In genomic region chr1:206568779-206569352, GRCh38 we compare ENCODE assay signal across 20 cellular contexts. TPM values are rescaled to one million over a fixed set of nuclear protein-coding genes. Genes with fewer than 3 reads are reported as not detected.
A peak's percentile ranks its signal among the peaks of the same experiment; 100 is the strongest.
DNase-seq lines count a peak whose midpoint lies in the region; ATAC-seq and TF ChIP-seq lines count a peak whose summit lies in the region.
"Had no signal": no experiment of that assay in that cellular context is flagged by ENCODE, and none has a peak within 500 bp of the region (broad histone marks: within the 10 kb centered on the region; RNA-seq: fewer than 3 reads in every experiment).

No MANE protein-coding gene starts in this region.

- no peak overlapping the region for H3K18ac ChIP-seq in IMR-90 (ENCODE audit: low read depth, low read length)

- peaks cover 5% of the 10 kb centered on the region; the same call in 1 of the 2 replicates for H3K27me3 ChIP-seq in IMR-90 (ENCODE audit: control insufficient read depth, insufficient read depth, low read length)
- H3K27me3 ChIP-seq: heart left ventricle had no signal

- peaks cover 78% of the 10 kb centered on the region for H3K36me3 Mint-ChIP-seq in T-helper 1 cell treated with Interleukin-12 subunit alpha and Interleukin-12 subunit beta and Interleukin-4 antibody, amounts not matched to agents 30 μg/mL and 1 μg/mL, for 36 hours (ENCODE audit: low read depth)
- H3K36me3 Mint-ChIP-seq in activated T-helper 2 cell treated with anti-CD3 and anti-CD28 coated beads, Interferon-gamma antibody, Interleukin-2, Interleukin-4, amounts not matched to agents 10 μg/mL and 5 μg/mL and 100 μg/mL, durations not matched to agents 14 hours and 24 hours and 36 hours (ENCODE audit: low read depth) = peaks cover 93% of the 10 kb centered on the region
- peaks cover 33% of the 10 kb centered on the region for H3K36me3 Mint-ChIP-seq in natural killer cell treated with Interleukin-12 subunit alpha and Interleukin-12 subunit beta and Interleukin-15 and Interleukin-18, amount 100 ng/mL, for 72 hours
- H3K36me3 Mint-ChIP-seq: type B pancreatic cell had no signal

- no CpG with 5 or more reads among the region's 8 CpGs for WGBS in IMR-90 (ENCODE audit: extremely low coverage in 2 of 2, insufficient read length in 1 of 2), 2 experiments

- dilution Hi-C loops in IMR-90 (cut with HindIII; ENCODE audit: low sequenced_read_pairs, unreplicated experiment) = no loop called here

- no peak overlapping the region for H3K14ac ChIP-seq in IMR-90 (replicated peaks; ENCODE audit: low read depth, low read length)

- H2BK20ac ChIP-seq in IMR-90 (ENCODE audit: low read depth, low read length) = no peak overlapping the region

- no peak overlapping the region for H3K4me2 ChIP-seq in IMR-90 (ENCODE audit: low read depth, low read length)

- H3K23ac ChIP-seq in IMR-90 (ENCODE audit: low read depth, low read length) = no peak overlapping the region

- no peak overlapping the region for H4K5ac ChIP-seq in IMR-90 (ENCODE audit: low read depth, low read length)

- no peak overlapping the region for H3K9ac ChIP-seq in IMR-90 (ENCODE audit: low read depth, low read length)

- H3K4ac ChIP-seq in IMR-90 (ENCODE audit: low read depth, low read length) = no peak overlapping the region

- DNase-seq in T-helper 1 cell (no peak), IMR-90 (no peak), occipital lobe (lab: John Stamatoyannopoulos, UW) (no peak), EL (no peak)
- no peak for DNase-seq in activated T-helper 2 cell treated with anti-CD3 and anti-CD28 coated beads, Interferon-gamma antibody, Interleukin-2, Interleukin-4, amounts not matched to agents 10 μg/mL and 5 μg/mL and 100 μg/mL, durations not matched to agents 14 hours and 24 hours and 36 hours (ENCODE audit: low spot score)
- no peak for DNase-seq in natural killer cell treated with Interleukin-12 subunit alpha and Interleukin-12 subunit beta and Interleukin-15 and Interleukin-18, amount 100 ng/mL, for 72 hours (ENCODE audit: low spot score)
- DNase-seq: aorta; DMS79; heart left ventricle; kidney; mesenchymal stem cell; NCI-H1694 treated with DMSO at 0.1 percent for 48 hours; NCI-H446 treated with DMSO at 0.1 percent for 48 hours; stimulated activated naive CD4-positive, alpha-beta T cell; SW 1271 had no signal

- no peak overlapping the region for H2BK5ac ChIP-seq in IMR-90 (ENCODE audit: low read depth, low read length, poor library complexity, severe bottlenecking)

- no peak for TF ChIP-seq CTCF in IMR-90 (conservative IDR thresholded peaks at IDR 0.05; ENCODE audit: low read depth, low read length)

- no peak overlapping the region for H2BK120ac ChIP-seq in IMR-90 (ENCODE audit: low read depth, low read length)

- POLR2A ChIA-PET in IMR-90 (lab: Charles Lee; ENCODE audit: unreplicated experiment) = no interaction called here

- ATAC-seq in IMR-90 (ENCODE audit: low read depth) (no peak), GM21367 (IDR thresholded peaks at IDR 0.05; ENCODE audit: unreplicated experiment) (no peak)
- ATAC-seq in natural killer cell treated with Interleukin-12 subunit alpha and Interleukin-12 subunit beta and Interleukin-15 and Interleukin-18, amount 100 ng/mL, for 72 hours = no peak

- in situ Hi-C loops in IMR-90 (cut with MboI; ENCODE audit: low sequenced_read_pairs) = no loop called here

- no peak for TF ChIP-seq RAD21 in IMR-90 (IDR thresholded peaks at IDR 0.05; ENCODE audit: low read length)

- no peaks in the 10 kb centered on the region for H3K36me3 ChIP-seq in IMR-90 (ENCODE audit: control insufficient read depth, insufficient read depth, low read length)

- H4K8ac ChIP-seq in IMR-90 (ENCODE audit: low read depth in 2 of 2, low read length in 2 of 2) = no peak overlapping the region

- no peaks in the 10 kb centered on the region for H3K4me1 ChIP-seq in IMR-90 (ENCODE audit: control insufficient read depth, insufficient read depth, low read length)

- no peaks in the 10 kb centered on the region for H3K9me1 ChIP-seq in IMR-90 (ENCODE audit: insufficient read depth, low read length)

- no peak overlapping the region for H3K4me3 ChIP-seq in IMR-90 (ENCODE audit: insufficient read depth, low read depth, low read length)

- CTCF ChIA-PET in IMR-90 (lab: Yijun Ruan, JAX) = interaction anchor here (0.7 kb wide), 1 partner anchor 14 kb away, joined by 4 read pairs; no protein-coding TSS in a partner anchor

- no peaks in the 10 kb centered on the region for H3K9me3 Mint-ChIP-seq in T-helper 1 cell treated with Interleukin-12 subunit alpha and Interleukin-12 subunit beta and Interleukin-4 antibody, amounts not matched to agents 30 μg/mL and 1 μg/mL, for 36 hours
- H3K9me3 Mint-ChIP-seq in activated T-helper 2 cell treated with anti-CD3 and anti-CD28 coated beads, Interferon-gamma antibody, Interleukin-2, Interleukin-4, amounts not matched to agents 10 μg/mL and 5 μg/mL and 100 μg/mL, durations not matched to agents 14 hours and 24 hours and 36 hours = no peaks in the 10 kb centered on the region
- H3K9me3 Mint-ChIP-seq in natural killer cell treated with Interleukin-12 subunit alpha and Interleukin-12 subunit beta and Interleukin-15 and Interleukin-18, amount 100 ng/mL, for 72 hours = no peaks in the 10 kb centered on the region
- H3K9me3 Mint-ChIP-seq: neural crest cell, type B pancreatic cell had no signal

- H2AK5ac ChIP-seq in IMR-90 (ENCODE audit: low read depth, low read length) = no peak overlapping the region

- H3K56ac ChIP-seq in IMR-90 (ENCODE audit: extremely low read depth, insufficient read depth, low read length) = no peak overlapping the region

- no peak overlapping the region for H2AFZ ChIP-seq in IMR-90 (replicated peaks; ENCODE audit: low read length, poor library complexity)

- intact Hi-C loops in IMR-90 (cut with micrococcal nuclease) = no loop called here
- intact Hi-C loops in activated T-helper 2 cell treated with anti-CD3 and anti-CD28 coated beads, Interferon-gamma antibody, Interleukin-2, Interleukin-4, amounts not matched to agents 10 μg/mL and 5 μg/mL and 100 μg/mL, durations not matched to agents 14 hours and 24 hours and 36 hours (cut with micrococcal nuclease) = no loop called here

- peak overlapping the region; percentile 48 for H2AK9ac ChIP-seq in IMR-90 (replicated peaks; ENCODE audit: low read depth, low read length, poor library complexity)

- no peak overlapping the region for H4K91ac ChIP-seq in IMR-90 (ENCODE audit: insufficient read depth, low read depth, low read length)

- H3K27ac ChIP-seq in IMR-90 (ENCODE audit: insufficient read depth, low read length) = no peak overlapping the region
- H3K27ac ChIP-seq: 22Rv1, heart left ventricle had no signal

- H3K9me3 ChIP-seq in IMR-90 (ENCODE audit: control insufficient read depth, insufficient read depth, low read length) = no peaks in the 10 kb centered on the region
- H3K9me3 ChIP-seq: heart left ventricle had no signal

- TF ChIP-seq POLR2A in IMR-90 (IDR thresholded peaks at IDR 0.05; ENCODE audit: low read depth, low read length) = no peak

- peaks cover 3% of the 10 kb centered on the region; the same call in 1 of the 2 replicates for H4K20me1 ChIP-seq in IMR-90 (ENCODE audit: insufficient read depth, low read length)

- peak overlapping the region; percentile 42 for H3K4me3 Mint-ChIP-seq in T-helper 1 cell treated with Interleukin-12 subunit alpha and Interleukin-12 subunit beta and Interleukin-4 antibody, amounts not matched to agents 30 μg/mL and 1 μg/mL, for 36 hours
- peak overlapping the region; percentile 4 for H3K4me3 Mint-ChIP-seq in activated T-helper 2 cell treated with anti-CD3 and anti-CD28 coated beads, Interferon-gamma antibody, Interleukin-2, Interleukin-4, amounts not matched to agents 10 μg/mL and 5 μg/mL and 100 μg/mL, durations not matched to agents 14 hours and 24 hours and 36 hours (ENCODE audit: low read depth)
- H3K4me3 Mint-ChIP-seq in natural killer cell treated with Interleukin-12 subunit alpha and Interleukin-12 subunit beta and Interleukin-15 and Interleukin-18, amount 100 ng/mL, for 72 hours = peak overlapping the region; percentile 84
- H3K4me3 Mint-ChIP-seq: neural crest cell, type B pancreatic cell had no signal

- H3K27ac Mint-ChIP-seq in T-helper 1 cell treated with Interleukin-12 subunit alpha and Interleukin-12 subunit beta and Interleukin-4 antibody, amounts not matched to agents 30 μg/mL and 1 μg/mL, for 36 hours = peak overlapping the region; percentile 67
- H3K27ac Mint-ChIP-seq in activated T-helper 2 cell treated with anti-CD3 and anti-CD28 coated beads, Interferon-gamma antibody, Interleukin-2, Interleukin-4, amounts not matched to agents 10 μg/mL and 5 μg/mL and 100 μg/mL, durations not matched to agents 14 hours and 24 hours and 36 hours = peak overlapping the region; percentile 91
- H3K27ac Mint-ChIP-seq in natural killer cell treated with Interleukin-12 subunit alpha and Interleukin-12 subunit beta and Interleukin-15 and Interleukin-18, amount 100 ng/mL, for 72 hours = peak overlapping the region; percentile 99 to 100
- H3K27ac Mint-ChIP-seq: type B pancreatic cell had no signal

- BruUV-seq in IMR-90 (replicated peaks; lab: Mats Ljungman, UMichigan) = no TSS peak

- H2BK15ac ChIP-seq in IMR-90 (ENCODE audit: low read depth, low read length) = no peak overlapping the region

- no peaks in the 10 kb centered on the region for H3K27me3 Mint-ChIP-seq in T-helper 1 cell treated with Interleukin-12 subunit alpha and Interleukin-12 subunit beta and Interleukin-4 antibody, amounts not matched to agents 30 μg/mL and 1 μg/mL, for 36 hours (ENCODE audit: low read depth)
- no peaks in the 10 kb centered on the region for H3K27me3 Mint-ChIP-seq in activated T-helper 2 cell treated with anti-CD3 and anti-CD28 coated beads, Interferon-gamma antibody, Interleukin-2, Interleukin-4, amounts not matched to agents 10 μg/mL and 5 μg/mL and 100 μg/mL, durations not matched to agents 14 hours and 24 hours and 36 hours (ENCODE audit: low read depth)
- H3K27me3 Mint-ChIP-seq in natural killer cell treated with Interleukin-12 subunit alpha and Interleukin-12 subunit beta and Interleukin-15 and Interleukin-18, amount 100 ng/mL, for 72 hours = no peaks in the 10 kb centered on the region

- H3K79me1 ChIP-seq in IMR-90 (ENCODE audit: low read depth in 1 of 2, low read length in 2 of 2) = no peaks in the 10 kb centered on the region

- H3K4me1 Mint-ChIP-seq in T-helper 1 cell treated with Interleukin-12 subunit alpha and Interleukin-12 subunit beta and Interleukin-4 antibody, amounts not matched to agents 30 μg/mL and 1 μg/mL, for 36 hours (ENCODE audit: low read depth) = peaks cover 91% of the 10 kb centered on the region
- H3K4me1 Mint-ChIP-seq in activated T-helper 2 cell treated with anti-CD3 and anti-CD28 coated beads, Interferon-gamma antibody, Interleukin-2, Interleukin-4, amounts not matched to agents 10 μg/mL and 5 μg/mL and 100 μg/mL, durations not matched to agents 14 hours and 24 hours and 36 hours (ENCODE audit: low read depth) = peaks cover 86% of the 10 kb centered on the region
- H3K4me1 Mint-ChIP-seq in natural killer cell treated with Interleukin-12 subunit alpha and Interleukin-12 subunit beta and Interleukin-15 and Interleukin-18, amount 100 ng/mL, for 72 hours (ENCODE audit: low read depth in 2 of 2) = peaks cover 88 to 96% of the 10 kb centered on the region in 2 donors
- H3K4me1 Mint-ChIP-seq: neural crest cell had no signal

RNA-seq across cellular contexts. Expression of gene EIF2D, which starts 43.4 kb away (rescaled TPM):
- total RNA-seq in IMR-90 (2012; rRNA removed) (51.7 and 69.4 TPM in 2 replicates), occipital lobe (12.5 TPM)
- 58.7 and 64.3 TPM in 2 replicates for polyA plus RNA-seq in IMR-90 (2012; rRNA removed)
- 39.4 and 47.6 TPM in 2 replicates for polyA plus RNA-seq in IMR-90 (2012; cell fraction: cytosol; rRNA removed)
- polyA plus RNA-seq in IMR-90 (2012; cell fraction: nucleus; rRNA removed; ENCODE audit: low replicate concordance) = 35.3 and 72.9 TPM in 2 replicates
- 72.7 and 73.3 TPM in 2 replicates for total RNA-seq in activated T-helper 2 cell treated with anti-CD3 and anti-CD28 coated beads, Interferon-gamma antibody, Interleukin-2, Interleukin-4, amounts not matched to agents 10 μg/mL and 5 μg/mL and 100 μg/mL, durations not matched to agents 14 hours and 24 hours and 36 hours
- 10 to 100 TPM; 49.1 to 91.5 TPM for total RNA-seq in natural killer cell treated with Interleukin-12 subunit alpha and Interleukin-12 subunit beta and Interleukin-15 and Interleukin-18, amount 100 ng/mL, for 72 hours

Comparison
In these comparisons a context has a peak if more than half of its experiments do, and no peak if none do; other contexts are left out.
1. H3K4me3 Mint-ChIP-seq: peak in every context shown above with its lines; median percentile 84 in natural killer cell treated with Interleukin-12 subunit alpha and Interleukin-12 subunit beta and Interleukin-15 and Interleukin-18, amount 100 ng/mL, for 72 hours; 42 in T-helper 1 cell treated with Interleukin-12 subunit alpha and Interleukin-12 subunit beta and Interleukin-4 antibody, amounts not matched to agents 30 μg/mL and 1 μg/mL, for 36 hours; 4 in activated T-helper 2 cell treated with anti-CD3 and anti-CD28 coated beads, Interferon-gamma antibody, Interleukin-2, Interleukin-4, amounts not matched to agents 10 μg/mL and 5 μg/mL and 100 μg/mL, durations not matched to agents 14 hours and 24 hours and 36 hours.